19 cellular contexts compared by ENCODE assay signal in genomic region chr1:235635938-235636663, GRCh38. TPM values are rescaled to one million over a fixed set of nuclear protein-coding genes. Genes with fewer than 3 reads are reported as not detected.
DNase-seq lines count a peak whose midpoint lies in the region; ATAC-seq and TF ChIP-seq lines count a peak whose summit lies in the region.
"Had no signal": no experiment of that assay in that cellular context is flagged by ENCODE, and none has a peak within 500 bp of the region (broad histone marks: within the 10 kb centered on the region; RNA-seq: fewer than 3 reads in every experiment).

No MANE protein-coding gene starts in this region.

- CTCF ChIA-PET in activated CD4-positive, alpha-beta T cell treated with anti-CD3 and anti-CD28 coated beads for 36 hours (lab: Charles Lee) = interaction anchor here (0.8 kb wide), 1 partner anchor 39 kb away, joined by 3 read pairs; no protein-coding TSS in a partner anchor
- CTCF ChIA-PET in activated CD4-positive, alpha-beta memory T cell treated with anti-CD3 and anti-CD28 coated beads, Interleukin-2, amount 10 ng/mL, durations not matched to agents 7 days and 5 days (lab: Charles Lee) = no interaction called here

- TF ChIP-seq POLR2A in esophagus squamous epithelium (IDR thresholded peaks at IDR 0.05) = no peak

- no peaks in the 10 kb centered on the region for H3K36me3 Mint-ChIP-seq in activated CD4-positive, alpha-beta T cell treated with anti-CD3 and anti-CD28 coated beads for 36 hours (ENCODE audit: low read depth)
- H3K36me3 Mint-ChIP-seq in activated CD4-positive, alpha-beta memory T cell treated with anti-CD3 and anti-CD28 coated beads, Interleukin-2, amount 10 ng/mL, durations not matched to agents 7 days and 5 days (ENCODE audit: low read depth) = no peaks in the 10 kb centered on the region
- H3K36me3 Mint-ChIP-seq: activated naive CD8-positive, alpha-beta T cell treated with anti-CD3 and anti-CD28 coated beads for 36 hours had no signal

- no peak overlapping the region for H3K4me3 Mint-ChIP-seq in activated CD4-positive, alpha-beta T cell treated with anti-CD3 and anti-CD28 coated beads for 36 hours
- no peak overlapping the region for H3K4me3 Mint-ChIP-seq in activated CD4-positive, alpha-beta memory T cell treated with anti-CD3 and anti-CD28 coated beads, Interleukin-2, amount 10 ng/mL, durations not matched to agents 7 days and 5 days
- H3K4me3 Mint-ChIP-seq: activated naive CD8-positive, alpha-beta T cell treated with anti-CD3 and anti-CD28 coated beads for 36 hours; CD4-positive, alpha-beta T cell had no signal

- H3K4me1 ChIP-seq in OCI-LY3 (ENCODE audit: low read length) (peaks cover 12% of the 10 kb centered on the region), esophagus squamous epithelium (peaks cover 3 to 26% (median 5%) of the 10 kb centered on the region in 3 donors), rectal smooth muscle tissue (ENCODE audit: control insufficient read depth, insufficient read depth, low read length) (no peaks in the 10 kb centered on the region)
- H3K4me1 ChIP-seq: vagina had no signal

- peaks cover 4% of the 10 kb centered on the region for H3K27me3 Mint-ChIP-seq in activated CD4-positive, alpha-beta T cell treated with anti-CD3 and anti-CD28 coated beads for 36 hours
- H3K27me3 Mint-ChIP-seq in activated CD4-positive, alpha-beta memory T cell treated with anti-CD3 and anti-CD28 coated beads, Interleukin-2, amount 10 ng/mL, durations not matched to agents 7 days and 5 days = peaks cover 11% of the 10 kb centered on the region

- H3K4me3 ChIP-seq in OCI-LY3 (ENCODE audit: low read length) = no peak overlapping the region
- no peak overlapping the region for H3K4me3 ChIP-seq in esophagus squamous epithelium
- H3K4me3 ChIP-seq in rectal smooth muscle tissue (ENCODE audit: low read length) = peak overlapping the region; percentile 13
- H3K4me3 ChIP-seq: ovary, vagina had no signal

- no peak for DNase-seq in activated CD4-positive, alpha-beta T cell treated with anti-CD3 and anti-CD28 coated beads for 36 hours
- DNase-seq in activated CD4-positive, alpha-beta T cell treated with anti-CD3 and anti-CD28 coated beads for 1 hour = no peak
- DNase-seq in esophagus squamous epithelium (lab: John Stamatoyannopoulos, UW) = no peak
- DNase-seq in HPDE6-E6E7 (ENCODE audit: extremely low spot score) = no peak
- no peak for DNase-seq in activated CD4-positive, alpha-beta memory T cell treated with anti-CD3 and anti-CD28 coated beads, Interleukin-2, amount 10 ng/mL, durations not matched to agents 7 days and 5 days
- DNase-seq: activated CD4-positive, alpha-beta T cell treated with anti-CD3 and anti-CD28 coated beads, Interleukin-2, amount 50 U/mL, for 1 hour; activated naive CD8-positive, alpha-beta T cell treated with anti-CD3 and anti-CD28 coated beads for 36 hours; activated T-cell treated with anti-CD3 and anti-CD28 coated beads, Interleukin-2, amount 50 U/mL, for 48 hours; HCEC 1CT; hypothalamus; NCI-H226; ovary; SIG-M5; stimulated activated naive CD4-positive, alpha-beta T cell had no signal

- 57 to 83% methylated on average over 6 to 9 of the region's 12 CpGs for WGBS in esophagus squamous epithelium, 2 donors

- 0 out of 2 replicates have a peak, but pooled peaks have one; percentile 3 for TF ChIP-seq CTCF in OCI-LY3 (IDR thresholded peaks at IDR 0.05; ENCODE audit: low read depth, low read length)
- TF ChIP-seq CTCF in esophagus squamous epithelium (IDR thresholded peaks at IDR 0.05) = peak in 1 of 6 experiments; percentile 35

- intact Hi-C loops in activated CD4-positive, alpha-beta T cell treated with anti-CD3 and anti-CD28 coated beads for 36 hours (cut with DNase I, micrococcal nuclease) = no loop called here
- intact Hi-C loops in esophagus squamous epithelium (cut with DNase I) = no loop called here

- no peaks in the 10 kb centered on the region; the same call in 1 of the 2 replicates for H4K20me1 ChIP-seq in OCI-LY3 (ENCODE audit: insufficient read depth, low read length)

- ATAC-seq in activated CD4-positive, alpha-beta T cell treated with anti-CD3 and anti-CD28 coated beads for 36 hours = peak; percentile 42
- ATAC-seq in GM21381 (IDR thresholded peaks at IDR 0.05; ENCODE audit: unreplicated experiment) = no peak

- H2AFZ ChIP-seq in OCI-LY3 (ENCODE audit: low read depth, low read length) = no peak overlapping the region

- no peaks in the 10 kb centered on the region for H3K9me3 ChIP-seq in OCI-LY3 (ENCODE audit: insufficient read depth, low read length)
- no peaks in the 10 kb centered on the region for H3K9me3 ChIP-seq in esophagus squamous epithelium
- H3K9me3 ChIP-seq: ovary, vagina had no signal

- no peak overlapping the region for H3K9ac ChIP-seq in OCI-LY3 (ENCODE audit: low read length)
- H3K9ac ChIP-seq in rectal smooth muscle tissue (ENCODE audit: low read length) = no peak overlapping the region

- H3K27me3 ChIP-seq in OCI-LY3 (ENCODE audit: low read depth, low read length) = peaks cover 61% of the 10 kb centered on the region
- peaks cover 0 to 11% (median 0%) of the 10 kb centered on the region in 4 donors for H3K27me3 ChIP-seq in esophagus squamous epithelium
- H3K27me3 ChIP-seq in rectal smooth muscle tissue (ENCODE audit: control insufficient read depth, insufficient read depth, low read length) = no peaks in the 10 kb centered on the region
- H3K27me3 ChIP-seq: ovary, vagina had no signal

- H3K4me1 Mint-ChIP-seq in activated CD4-positive, alpha-beta T cell treated with anti-CD3 and anti-CD28 coated beads for 36 hours = peaks cover 9% of the 10 kb centered on the region
- H3K4me1 Mint-ChIP-seq in activated CD4-positive, alpha-beta memory T cell treated with anti-CD3 and anti-CD28 coated beads, Interleukin-2, amount 10 ng/mL, durations not matched to agents 7 days and 5 days = peaks cover 20% of the 10 kb centered on the region

- no peak overlapping the region for H3K4me2 ChIP-seq in OCI-LY3 (ENCODE audit: low read length)

- H3K27ac Mint-ChIP-seq in activated CD4-positive, alpha-beta T cell treated with anti-CD3 and anti-CD28 coated beads for 36 hours = no peak overlapping the region
- H3K27ac Mint-ChIP-seq in activated CD4-positive, alpha-beta memory T cell treated with anti-CD3 and anti-CD28 coated beads, Interleukin-2, amount 10 ng/mL, durations not matched to agents 7 days and 5 days = no peak overlapping the region
- H3K27ac Mint-ChIP-seq: activated naive CD8-positive, alpha-beta T cell treated with anti-CD3 and anti-CD28 coated beads for 36 hours; CD4-positive, alpha-beta T cell had no signal

- no peaks in the 10 kb centered on the region for H3K9me3 Mint-ChIP-seq in activated CD4-positive, alpha-beta T cell treated with anti-CD3 and anti-CD28 coated beads for 36 hours (ENCODE audit: low read depth)
- no peaks in the 10 kb centered on the region for H3K9me3 Mint-ChIP-seq in activated CD4-positive, alpha-beta memory T cell treated with anti-CD3 and anti-CD28 coated beads, Interleukin-2, amount 10 ng/mL, durations not matched to agents 7 days and 5 days
- H3K9me3 Mint-ChIP-seq: activated naive CD8-positive, alpha-beta T cell treated with anti-CD3 and anti-CD28 coated beads for 36 hours; CD4-positive, alpha-beta T cell had no signal

- H3K27ac ChIP-seq in OCI-LY3 (ENCODE audit: low read length) (no peak overlapping the region), esophagus squamous epithelium (peak overlapping the region; percentile 28 to 65 (median 58)), rectal smooth muscle tissue (ENCODE audit: low read depth, low read length) (no peak overlapping the region)
- H3K27ac ChIP-seq: ovary, vagina had no signal

- no peaks in the 10 kb centered on the region for H3K36me3 ChIP-seq in OCI-LY3 (replicated peaks; ENCODE audit: low read depth, low read length)
- H3K36me3 ChIP-seq in esophagus squamous epithelium = no peaks in the 10 kb centered on the region
- H3K36me3 ChIP-seq in rectal smooth muscle tissue (ENCODE audit: control insufficient read depth, insufficient read depth, low read length) = no peaks in the 10 kb centered on the region
- H3K36me3 ChIP-seq: ovary, vagina had no signal

- POLR2A ChIA-PET in activated CD4-positive, alpha-beta T cell treated with anti-CD3 and anti-CD28 coated beads for 36 hours (lab: Charles Lee) = no interaction called here
- POLR2A ChIA-PET in activated CD4-positive, alpha-beta memory T cell treated with anti-CD3 and anti-CD28 coated beads, Interleukin-2, amount 10 ng/mL, durations not matched to agents 7 days and 5 days (lab: Charles Lee) = no interaction called here

- H3K79me2 ChIP-seq in OCI-LY3 (ENCODE audit: low read length) = no peaks in the 10 kb centered on the region

RNA-seq across cellular contexts. Expression of gene GNG4, which starts 13.5 kb away (rescaled TPM):
- 1 to 10 TPM in 1 of 2 experiments, under 1 TPM in 1; 0.98 to 1.7 TPM for total RNA-seq in activated CD4-positive, alpha-beta T cell treated with anti-CD3 and anti-CD28 coated beads for 36 hours
- total RNA-seq in esophagus squamous epithelium = 1 to 10 TPM; 1.1 to 6.3 (median 4.6) TPM
- total RNA-seq in activated CD4-positive, alpha-beta memory T cell treated with anti-CD3 and anti-CD28 coated beads, Interleukin-2, amount 10 ng/mL, durations not matched to agents 7 days and 5 days = under 1 TPM; 0.18 TPM
- total RNA-seq: CD4-positive, alpha-beta T cell had no signal

Comparison
In these comparisons a context has a peak if more than half of its experiments do, and no peak if none do; other contexts are left out.
1. H3K27ac ChIP-seq: peak in esophagus squamous epithelium (4 of 4); none in OCI-LY3 (single experiment) and rectal smooth muscle tissue (single experiment).